In the genomic region with DNA sequence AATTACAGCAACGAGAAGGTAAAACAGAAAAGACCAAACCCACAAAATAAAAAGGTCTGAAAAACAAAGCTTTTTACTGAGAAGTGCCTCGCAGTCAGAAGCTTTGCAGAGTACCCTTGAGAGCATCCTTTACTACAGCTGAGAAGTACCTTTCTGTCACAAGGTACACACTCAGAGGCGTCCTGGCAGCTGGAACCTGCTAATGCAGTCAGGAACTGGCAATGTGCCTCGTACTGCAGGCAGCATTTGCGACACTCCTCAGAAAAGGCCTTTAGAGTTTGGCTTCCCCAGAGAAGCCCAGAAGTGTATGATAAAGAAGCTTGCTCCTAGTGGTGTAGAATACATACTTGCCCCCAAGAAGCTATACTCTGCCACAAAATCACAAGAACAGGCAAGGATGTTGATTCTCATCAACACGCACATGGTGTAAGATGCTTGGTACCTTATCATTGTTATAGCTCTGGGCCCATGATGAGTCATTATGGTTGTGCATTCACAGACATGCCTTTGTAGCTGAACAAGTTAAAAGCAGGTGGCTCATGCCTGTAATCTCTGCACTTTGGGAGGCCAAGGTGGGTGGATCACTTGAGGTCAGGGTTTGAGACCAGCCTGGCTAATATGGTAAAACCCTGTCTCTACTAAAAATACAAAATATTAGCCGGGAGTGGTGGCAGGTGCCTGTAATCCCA, we compare ENCODE assay signal across 10 cellular contexts. TPM values are rescaled to one million over a fixed set of nuclear protein-coding genes. Genes with fewer than 3 reads are reported as not detected.
DNase-seq lines count a peak whose midpoint lies in the region; ATAC-seq and TF ChIP-seq lines count a peak whose summit lies in the region.
"Had no signal": no experiment of that assay in that cellular context is flagged by ENCODE, and none has a peak within 500 bp of the region (broad histone marks: within the 10 kb centered on the region; RNA-seq: fewer than 3 reads in every experiment).

No MANE protein-coding gene starts in this region.

- H3K27me3 ChIP-seq in RWPE2 (ENCODE audit: insufficient read depth, poor library complexity, severe bottlenecking), result no peaks in the 10 kb centered on the region
- no peaks in the 10 kb centered on the region for H3K27me3 ChIP-seq in right atrium auricular region
- H3K27me3 ChIP-seq in neuronal stem cell (ENCODE audit: control insufficient read depth in 3 of 3, insufficient read depth in 3 of 3, low read depth in 1 of 3, low read length in 3 of 3), result no peaks in the 10 kb centered on the region

- H3K27ac ChIP-seq in RWPE2 (ENCODE audit: poor library complexity, severe bottlenecking) (peak overlapping the region; percentile 77), right atrium auricular region (no peak overlapping the region), neuronal stem cell (replicated peaks; ENCODE audit: low read length) (no peak overlapping the region)

- no peak overlapping the region for H2AFZ ChIP-seq in neuronal stem cell (ENCODE audit: low read length)

- no peaks in the 10 kb centered on the region for H3K9me3 Mint-ChIP-seq in activated naive CD4-positive, alpha-beta T cell treated with anti-CD3 and anti-CD28 coated beads, Interleukin-2, amount 50 U/mL, for 24 hours
- no peaks in the 10 kb centered on the region for H3K9me3 Mint-ChIP-seq in type B pancreatic cell

- no peak overlapping the region for H2AK5ac ChIP-seq in neuronal stem cell (ENCODE audit: low read depth, low read length)

- no peak for TF ChIP-seq CTCF in RWPE2 (IDR thresholded peaks at IDR 0.05; ENCODE audit: poor library complexity, severe bottlenecking)
- no peak for TF ChIP-seq CTCF in type B pancreatic cell (conservative IDR thresholded peaks at IDR 0.05)
- no peak for TF ChIP-seq CTCF in right atrium auricular region (IDR thresholded peaks at IDR 0.05)

- H3K9me3 ChIP-seq in RWPE2 (ENCODE audit: severe bottlenecking) (no peaks in the 10 kb centered on the region), right atrium auricular region (no peaks in the 10 kb centered on the region), neuronal stem cell (replicated peaks in 1 of 2; ENCODE audit: control insufficient read depth in 2 of 2, insufficient read depth in 1 of 2, low read depth in 1 of 2, low read length in 2 of 2) (no peaks in the 10 kb centered on the region)

- H3K36me3 Mint-ChIP-seq in activated naive CD4-positive, alpha-beta T cell treated with anti-CD3 and anti-CD28 coated beads, Interleukin-2, amount 50 U/mL, for 24 hours, result peaks cover 9% of the 10 kb centered on the region
- H3K36me3 Mint-ChIP-seq in type B pancreatic cell, result peaks cover 13% of the 10 kb centered on the region

- H3K4ac ChIP-seq in neuronal stem cell (ENCODE audit: low read length), result no peak overlapping the region

- no peak overlapping the region for H2BK15ac ChIP-seq in neuronal stem cell (ENCODE audit: low read length)

- peaks cover 19% of the 10 kb centered on the region for H3K4me1 ChIP-seq in RWPE2 (ENCODE audit: insufficient read depth, poor library complexity, severe bottlenecking)
- H3K4me1 ChIP-seq in right atrium auricular region, result peaks cover 0 to 45% of the 10 kb centered on the region in 2 donors
- H3K4me1 ChIP-seq in neuronal stem cell (ENCODE audit: control insufficient read depth in 2 of 2, insufficient read depth in 1 of 2, low read depth in 1 of 2, low read length in 2 of 2), result peaks cover 7 to 12% of the 10 kb centered on the region in 2 donors

- peak overlapping the region; percentile 2 for H3K27ac Mint-ChIP-seq in activated naive CD4-positive, alpha-beta T cell treated with anti-CD3 and anti-CD28 coated beads, Interleukin-2, amount 50 U/mL, for 24 hours
- H3K27ac Mint-ChIP-seq in type B pancreatic cell, result peak overlapping the region; percentile 97

- H3K4me3 ChIP-seq in RWPE2 (ENCODE audit: severe bottlenecking), result no peak overlapping the region
- H3K4me3 ChIP-seq in right atrium auricular region, result no peak overlapping the region
- H3K4me3 ChIP-seq in neuronal stem cell (ENCODE audit: low read length in 2 of 2), result no peak overlapping the region

- no peaks in the 10 kb centered on the region for H3K27me3 Mint-ChIP-seq in activated naive CD4-positive, alpha-beta T cell treated with anti-CD3 and anti-CD28 coated beads, Interleukin-2, amount 50 U/mL, for 24 hours
- no peaks in the 10 kb centered on the region for H3K27me3 Mint-ChIP-seq in type B pancreatic cell

- no peak for DNase-seq in activated naive CD4-positive, alpha-beta T cell treated with anti-CD3 and anti-CD28 coated beads, Interleukin-2, amount 50 U/mL, for 16 hours
- DNase-seq in RWPE2 (ENCODE audit: low spot score) (no peak), fibroblast of peridontal ligament (ENCODE audit: extremely low read depth) (peak; percentile 4), type B pancreatic cell (ENCODE audit: extremely low spot score, unreplicated experiment) (no peak), right atrium auricular region (ENCODE audit: low spot score) (no peak), neuronal stem cell (ENCODE audit: low spot score) (no peak)
- DNase-seq: cerebellar nuclear complex had no signal

- H4K91ac ChIP-seq in neuronal stem cell (ENCODE audit: low read depth, low read length, poor library complexity), result no peak overlapping the region

- H3K14ac ChIP-seq in neuronal stem cell (ENCODE audit: low read length), result no peak overlapping the region

- H3K18ac ChIP-seq in neuronal stem cell (ENCODE audit: low read length), result no peak overlapping the region

- H3K9ac ChIP-seq in neuronal stem cell (ENCODE audit: low read depth, low read length, poor library complexity), result no peak overlapping the region

- no peak overlapping the region for H4K8ac ChIP-seq in neuronal stem cell (ENCODE audit: low read depth, low read length)

- peak overlapping the region; percentile 94 for H3K4me3 Mint-ChIP-seq in activated naive CD4-positive, alpha-beta T cell treated with anti-CD3 and anti-CD28 coated beads, Interleukin-2, amount 50 U/mL, for 24 hours
- peak overlapping the region; percentile 98 for H3K4me3 Mint-ChIP-seq in type B pancreatic cell

- peaks cover 5% of the 10 kb centered on the region for H3K79me1 ChIP-seq in neuronal stem cell (ENCODE audit: low read depth, low read length)

- no peak overlapping the region for H3K23ac ChIP-seq in neuronal stem cell (ENCODE audit: low read depth, low read length, poor library complexity)

- no CpG with 5 or more reads among the region's 7 CpGs for WGBS in neuronal stem cell (ENCODE audit: extremely low coverage in 2 of 2, insufficient read length in 2 of 2, insufficient replicate concordance in 1 of 2), 2 donors

- no peak overlapping the region for H2BK5ac ChIP-seq in neuronal stem cell (ENCODE audit: low read length)

- H2BK12ac ChIP-seq in neuronal stem cell (ENCODE audit: low read length), result no peak overlapping the region

- peaks cover 34% of the 10 kb centered on the region for H3K4me1 Mint-ChIP-seq in activated naive CD4-positive, alpha-beta T cell treated with anti-CD3 and anti-CD28 coated beads, Interleukin-2, amount 50 U/mL, for 24 hours
- peaks cover 19% of the 10 kb centered on the region for H3K4me1 Mint-ChIP-seq in type B pancreatic cell (ENCODE audit: unreplicated experiment)

- no peak overlapping the region for H2BK120ac ChIP-seq in neuronal stem cell (ENCODE audit: low read depth, low read length)

- ATAC-seq in RWPE2 (ENCODE audit: low read depth) (peak; percentile 61), HG02759 (IDR thresholded peaks at IDR 0.05; ENCODE audit: unreplicated experiment) (no peak)

- H3K4me2 ChIP-seq in neuronal stem cell (ENCODE audit: insufficient read depth, low read length, poor library complexity, severe bottlenecking), result no peak overlapping the region

- H3K36me3 ChIP-seq in RWPE2 (ENCODE audit: low read depth), result peaks cover 17% of the 10 kb centered on the region
- H3K36me3 ChIP-seq in right atrium auricular region, result no peaks in the 10 kb centered on the region
- H3K36me3 ChIP-seq in neuronal stem cell (replicated peaks in 1 of 2; ENCODE audit: control insufficient read depth in 2 of 2, insufficient read depth in 2 of 2, low read length in 2 of 2), result peaks cover 0 to 20% of the 10 kb centered on the region in 2 donors

RNA-seq across cellular contexts. Expression of a gene that starts 2.0 kb away (rescaled TPM):
- total RNA-seq in type B pancreatic cell (ENCODE audit: low replicate concordance) (57.8 and 65.9 TPM in 2 replicates), right atrium auricular region (10 to 100 TPM; 14.4 to 14.6 TPM)
- polyA plus RNA-seq in neuronal stem cell (2013, experiment 1 of 2), result 29.3 TPM
- polyA plus RNA-seq in neuronal stem cell (2013, experiment 2 of 2), result 27.7 TPM

RNA-seq across cellular contexts. Expression of a gene that starts 39.4 kb away (rescaled TPM):
- total RNA-seq in type B pancreatic cell (ENCODE audit: low replicate concordance) (not detected in 2 replicates), right atrium auricular region (under 1 TPM in 1 of 2 donors, not detected in 1; 0.24 TPM)
- polyA plus RNA-seq in neuronal stem cell (2013, experiment 1 of 2), result 0.03 TPM
- polyA plus RNA-seq in neuronal stem cell (2013, experiment 2 of 2), result not detected
- total RNA-seq: H1 had no signal
- polyA plus RNA-seq: H1 had no signal

RNA-seq across cellular contexts. Expression of a gene that starts 54.8 kb away (rescaled TPM):
- 82.1 and 96.4 TPM in 2 replicates for total RNA-seq in type B pancreatic cell (ENCODE audit: low replicate concordance)
- 10 to 100 TPM; 24.2 to 26.1 TPM for total RNA-seq in right atrium auricular region
- 17.6 TPM for polyA plus RNA-seq in neuronal stem cell (2013, experiment 1 of 2)
- 18.1 TPM for polyA plus RNA-seq in neuronal stem cell (2013, experiment 2 of 2)
